Comparison of ENCODE assay signal across 1 cellular context in the genomic region with DNA sequence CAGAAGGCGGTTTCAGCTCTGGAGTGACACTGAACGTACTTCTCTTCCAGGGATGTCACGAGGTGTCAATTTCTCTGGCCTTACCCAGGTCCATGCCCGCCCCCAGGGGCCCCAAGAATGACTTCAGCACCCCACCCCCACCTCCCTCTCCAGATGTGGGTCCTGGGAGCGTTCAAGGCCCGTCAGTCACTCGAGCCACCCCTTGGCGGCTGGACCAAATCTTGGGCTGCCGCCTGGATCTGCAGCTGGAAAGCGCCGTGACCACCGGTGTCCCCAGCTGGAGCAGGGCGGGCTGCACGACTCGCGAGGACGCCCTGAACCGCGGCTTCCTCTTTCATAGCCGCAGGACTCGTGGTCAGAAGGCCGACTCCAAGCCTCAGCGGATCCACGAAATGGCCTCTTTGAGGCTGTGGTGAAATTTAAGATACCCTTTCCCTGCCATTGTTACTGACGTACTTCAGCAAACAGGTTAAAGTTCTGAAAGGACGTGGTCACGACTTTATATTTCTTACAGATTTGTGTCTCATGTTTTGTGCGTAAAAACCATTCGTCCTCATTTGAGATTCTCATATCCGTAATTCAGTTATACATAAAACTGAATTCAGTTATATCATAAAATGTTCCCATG.
TF ChIP-seq lines count a peak whose summit lies in the region.

No MANE protein-coding gene starts in this region.

TF ChIP-seq in HepG2, 621 proteins besides CTCF, POLR2A, EP300 and RAD21 (continued from another document and continues in another):
- no peak for TF ChIP-seq HOXA9 (CRISPR knock-in tag; IDR thresholded peaks at IDR 0.05; ENCODE audit: borderline replicate concordance)
- no peak; the same call in 1 of the 2 replicates for TF ChIP-seq ZSCAN22 (CRISPR knock-in tag; IDR thresholded peaks at IDR 0.05)
- TF ChIP-seq ZNF567 (CRISPR knock-in tag; IDR thresholded peaks at IDR 0.05; ENCODE audit: borderline replicate concordance): no peak
- no peak for TF ChIP-seq SAFB2 (CRISPR knock-in tag; IDR thresholded peaks at IDR 0.05; ENCODE audit: borderline replicate concordance, low read depth)
- TF ChIP-seq RFX3 (CRISPR knock-in tag; IDR thresholded peaks at IDR 0.05): no peak
- no peak for TF ChIP-seq ZNF552 (CRISPR knock-in tag; IDR thresholded peaks at IDR 0.05; ENCODE audit: borderline replicate concordance)
- TF ChIP-seq, protein P1, sequence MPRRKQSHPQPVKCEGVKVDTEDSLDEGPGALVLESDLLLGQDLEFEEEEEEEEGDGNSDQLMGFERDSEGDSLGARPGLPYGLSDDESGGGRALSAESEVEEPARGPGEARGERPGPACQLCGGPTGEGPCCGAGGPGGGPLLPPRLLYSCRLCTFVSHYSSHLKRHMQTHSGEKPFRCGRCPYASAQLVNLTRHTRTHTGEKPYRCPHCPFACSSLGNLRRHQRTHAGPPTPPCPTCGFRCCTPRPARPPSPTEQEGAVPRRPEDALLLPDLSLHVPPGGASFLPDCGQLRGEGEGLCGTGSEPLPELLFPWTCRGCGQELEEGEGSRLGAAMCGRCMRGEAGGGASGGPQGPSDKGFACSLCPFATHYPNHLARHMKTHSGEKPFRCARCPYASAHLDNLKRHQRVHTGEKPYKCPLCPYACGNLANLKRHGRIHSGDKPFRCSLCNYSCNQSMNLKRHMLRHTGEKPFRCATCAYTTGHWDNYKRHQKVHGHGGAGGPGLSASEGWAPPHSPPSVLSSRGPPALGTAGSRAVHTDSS (CRISPR knock-in tag; conservative IDR thresholded peaks at IDR 0.05): no peak
- TF ChIP-seq NFKBIZ (CRISPR knock-in tag; IDR thresholded peaks at IDR 0.05): no peak
- TF ChIP-seq, protein P2, sequence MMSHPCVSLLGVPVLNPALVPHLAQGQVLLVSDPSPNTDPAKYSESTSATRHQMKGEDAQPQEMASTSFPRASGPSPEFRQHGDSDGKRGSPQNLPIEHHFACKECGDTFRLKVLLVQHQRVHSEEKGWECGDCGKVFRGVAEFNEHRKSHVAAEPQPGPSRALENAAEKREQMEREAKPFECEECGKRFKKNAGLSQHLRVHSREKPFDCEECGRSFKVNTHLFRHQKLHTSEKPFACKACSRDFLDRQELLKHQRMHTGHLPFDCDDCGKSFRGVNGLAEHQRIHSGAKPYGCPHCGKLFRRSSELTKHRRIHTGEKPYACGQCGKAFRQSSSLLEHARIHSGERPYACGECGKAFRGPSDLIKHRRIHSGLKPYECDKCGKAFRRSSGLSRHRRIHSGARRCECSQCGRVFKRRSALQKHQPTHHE (CRISPR knock-in tag; IDR thresholded peaks at IDR 0.05; ENCODE audit: borderline replicate concordance): peak; percentile 76; the same call in 1 of the 2 replicates
- no peak for TF ChIP-seq TOE1 (CRISPR knock-in tag; IDR thresholded peaks at IDR 0.05)
- TF ChIP-seq ZNF530 (CRISPR knock-in tag; IDR thresholded peaks at IDR 0.05; ENCODE audit: low read depth): no peak
- TF ChIP-seq, protein P3, sequence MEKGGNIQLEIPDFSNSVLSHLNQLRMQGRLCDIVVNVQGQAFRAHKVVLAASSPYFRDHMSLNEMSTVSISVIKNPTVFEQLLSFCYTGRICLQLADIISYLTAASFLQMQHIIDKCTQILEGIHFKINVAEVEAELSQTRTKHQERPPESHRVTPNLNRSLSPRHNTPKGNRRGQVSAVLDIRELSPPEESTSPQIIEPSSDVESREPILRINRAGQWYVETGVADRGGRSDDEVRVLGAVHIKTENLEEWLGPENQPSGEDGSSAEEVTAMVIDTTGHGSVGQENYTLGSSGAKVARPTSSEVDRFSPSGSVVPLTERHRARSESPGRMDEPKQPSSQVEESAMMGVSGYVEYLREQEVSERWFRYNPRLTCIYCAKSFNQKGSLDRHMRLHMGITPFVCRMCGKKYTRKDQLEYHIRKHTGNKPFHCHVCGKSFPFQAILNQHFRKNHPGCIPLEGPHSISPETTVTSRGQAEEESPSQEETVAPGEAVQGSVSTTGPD (CRISPR knock-in tag; IDR thresholded peaks at IDR 0.05): 0 out of 2 replicates have a peak, but pooled peaks have one; percentile 54
- 0 out of 2 replicates have a peak, but pooled peaks have one; percentile 12 for TF ChIP-seq NCOR1 (IDR thresholded peaks at IDR 0.05; ENCODE audit: borderline replicate concordance, low read length)
- TF ChIP-seq KAT2B (IDR thresholded peaks at IDR 0.05; ENCODE audit: borderline replicate concordance, low read depth, low read length): no peak
- no peak for TF ChIP-seq ZNF230 (CRISPR knock-in tag; IDR thresholded peaks at IDR 0.05)
- TF ChIP-seq, protein P4, sequence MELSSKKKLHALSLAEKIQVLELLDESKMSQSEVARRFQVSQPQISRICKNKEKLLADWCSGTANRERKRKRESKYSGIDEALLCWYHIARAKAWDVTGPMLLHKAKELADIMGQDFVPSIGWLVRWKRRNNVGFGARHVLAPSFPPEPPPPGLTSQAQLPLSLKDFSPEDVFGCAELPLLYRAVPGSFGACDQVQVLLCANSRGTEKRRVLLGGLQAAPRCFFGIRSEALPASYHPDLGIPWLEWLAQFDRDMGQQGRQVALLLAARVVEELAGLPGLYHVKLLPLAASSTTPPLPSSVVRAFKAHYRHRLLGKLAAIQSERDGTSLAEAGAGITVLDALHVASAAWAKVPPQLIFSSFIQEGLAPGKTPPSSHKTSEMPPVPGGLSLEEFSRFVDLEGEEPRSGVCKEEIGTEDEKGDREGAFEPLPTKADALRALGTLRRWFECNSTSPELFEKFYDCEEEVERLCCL (CRISPR knock-in tag; IDR thresholded peaks at IDR 0.05; ENCODE audit: borderline replicate concordance): peak; percentile 29; the same call in 1 of the 2 replicates
- TF ChIP-seq, protein P5, sequence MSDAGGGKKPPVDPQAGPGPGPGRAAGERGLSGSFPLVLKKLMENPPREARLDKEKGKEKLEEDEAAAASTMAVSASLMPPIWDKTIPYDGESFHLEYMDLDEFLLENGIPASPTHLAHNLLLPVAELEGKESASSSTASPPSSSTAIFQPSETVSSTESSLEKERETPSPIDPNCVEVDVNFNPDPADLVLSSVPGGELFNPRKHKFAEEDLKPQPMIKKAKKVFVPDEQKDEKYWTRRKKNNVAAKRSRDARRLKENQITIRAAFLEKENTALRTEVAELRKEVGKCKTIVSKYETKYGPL (CRISPR knock-in tag; IDR thresholded peaks at IDR 0.05): no peak
- TF ChIP-seq, protein P6, sequence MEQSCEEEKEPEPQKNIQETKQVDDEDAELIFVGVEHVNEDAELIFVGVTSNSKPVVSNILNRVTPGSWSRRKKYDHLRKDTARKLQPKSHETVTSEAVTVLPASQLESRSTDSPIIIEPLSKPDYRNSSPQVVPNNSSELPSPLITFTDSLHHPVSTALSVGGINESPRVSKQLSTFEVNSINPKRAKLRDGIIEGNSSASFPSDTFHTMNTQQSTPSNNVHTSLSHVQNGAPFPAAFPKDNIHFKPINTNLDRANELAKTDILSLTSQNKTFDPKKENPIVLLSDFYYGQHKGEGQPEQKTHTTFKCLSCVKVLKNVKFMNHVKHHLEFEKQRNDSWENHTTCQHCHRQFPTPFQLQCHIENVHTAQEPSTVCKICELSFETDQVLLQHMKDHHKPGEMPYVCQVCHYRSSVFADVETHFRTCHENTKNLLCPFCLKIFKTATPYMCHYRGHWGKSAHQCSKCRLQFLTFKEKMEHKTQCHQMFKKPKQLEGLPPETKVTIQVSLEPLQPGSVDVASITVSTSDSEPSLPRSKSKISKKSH (CRISPR knock-in tag; IDR thresholded peaks at IDR 0.05; ENCODE audit: borderline replicate concordance): peak; percentile 52; the same call in 1 of the 2 replicates
- no peak for TF ChIP-seq MLLT10 (CRISPR knock-in tag; IDR thresholded peaks at IDR 0.05)
- peak; percentile 60; the same call in 1 of the 2 replicates for TF ChIP-seq RNF2 (conservative IDR thresholded peaks at IDR 0.05; ENCODE audit: low read depth)
- peak; percentile 36 for TF ChIP-seq SOX5 (CRISPR knock-in tag; IDR thresholded peaks at IDR 0.05; ENCODE audit: borderline replicate concordance)
- no peak for TF ChIP-seq ZNF614 (CRISPR knock-in tag; IDR thresholded peaks at IDR 0.05; ENCODE audit: borderline replicate concordance)
- no peak; the same call in 1 of the 2 replicates for TF ChIP-seq POGZ (CRISPR knock-in tag; IDR thresholded peaks at IDR 0.05)
- no peak for TF ChIP-seq CEBPG (CRISPR knock-in tag; IDR thresholded peaks at IDR 0.05)
- TF ChIP-seq, protein P7, sequence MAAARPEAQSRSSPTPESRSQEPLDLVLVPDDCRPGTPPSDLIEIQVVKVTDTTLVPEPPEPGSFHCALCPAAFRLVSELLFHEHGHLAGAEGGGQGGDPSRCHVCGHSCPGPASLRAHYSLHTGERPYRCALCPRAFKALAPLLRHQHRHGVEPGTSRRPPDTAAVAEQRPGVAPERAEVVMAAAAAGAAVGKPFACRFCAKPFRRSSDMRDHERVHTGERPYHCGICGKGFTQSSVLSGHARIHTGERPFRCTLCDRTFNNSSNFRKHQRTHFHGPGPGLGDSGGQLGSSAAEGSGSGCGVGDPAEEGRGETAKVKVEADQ (CRISPR knock-in tag; IDR thresholded peaks at IDR 0.05; ENCODE audit: borderline replicate concordance): no peak
- TF ChIP-seq, protein P8, sequence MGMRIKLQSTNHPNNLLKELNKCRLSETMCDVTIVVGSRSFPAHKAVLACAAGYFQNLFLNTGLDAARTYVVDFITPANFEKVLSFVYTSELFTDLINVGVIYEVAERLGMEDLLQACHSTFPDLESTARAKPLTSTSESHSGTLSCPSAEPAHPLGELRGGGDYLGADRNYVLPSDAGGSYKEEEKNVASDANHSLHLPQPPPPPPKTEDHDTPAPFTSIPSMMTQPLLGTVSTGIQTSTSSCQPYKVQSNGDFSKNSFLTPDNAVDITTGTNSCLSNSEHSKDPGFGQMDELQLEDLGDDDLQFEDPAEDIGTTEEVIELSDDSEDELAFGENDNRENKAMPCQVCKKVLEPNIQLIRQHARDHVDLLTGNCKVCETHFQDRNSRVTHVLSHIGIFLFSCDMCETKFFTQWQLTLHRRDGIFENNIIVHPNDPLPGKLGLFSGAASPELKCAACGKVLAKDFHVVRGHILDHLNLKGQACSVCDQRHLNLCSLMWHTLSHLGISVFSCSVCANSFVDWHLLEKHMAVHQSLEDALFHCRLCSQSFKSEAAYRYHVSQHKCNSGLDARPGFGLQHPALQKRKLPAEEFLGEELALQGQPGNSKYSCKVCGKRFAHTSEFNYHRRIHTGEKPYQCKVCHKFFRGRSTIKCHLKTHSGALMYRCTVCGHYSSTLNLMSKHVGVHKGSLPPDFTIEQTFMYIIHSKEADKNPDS (CRISPR knock-in tag; IDR thresholded peaks at IDR 0.05): no peak
- peak; percentile 78; the same call in 1 of the 2 replicates for TF ChIP-seq GPN1 (CRISPR knock-in tag; IDR thresholded peaks at IDR 0.05; ENCODE audit: borderline replicate concordance)
- no peak for TF ChIP-seq MAFG (CRISPR knock-in tag; IDR thresholded peaks at IDR 0.05)
- no peak for TF ChIP-seq MBD4 (IDR thresholded peaks at IDR 0.05; ENCODE audit: borderline replicate concordance, low read length)
- TF ChIP-seq NR3C1 (CRISPR knock-in tag; IDR thresholded peaks at IDR 0.05): no peak
- TF ChIP-seq ZNF34 (CRISPR knock-in tag; IDR thresholded peaks at IDR 0.05; ENCODE audit: borderline replicate concordance): no peak
- 0 out of 2 replicates have a peak, but pooled peaks have one; percentile 10 for TF ChIP-seq MIER2 (CRISPR knock-in tag; IDR thresholded peaks at IDR 0.05)
- TF ChIP-seq, protein P9, sequence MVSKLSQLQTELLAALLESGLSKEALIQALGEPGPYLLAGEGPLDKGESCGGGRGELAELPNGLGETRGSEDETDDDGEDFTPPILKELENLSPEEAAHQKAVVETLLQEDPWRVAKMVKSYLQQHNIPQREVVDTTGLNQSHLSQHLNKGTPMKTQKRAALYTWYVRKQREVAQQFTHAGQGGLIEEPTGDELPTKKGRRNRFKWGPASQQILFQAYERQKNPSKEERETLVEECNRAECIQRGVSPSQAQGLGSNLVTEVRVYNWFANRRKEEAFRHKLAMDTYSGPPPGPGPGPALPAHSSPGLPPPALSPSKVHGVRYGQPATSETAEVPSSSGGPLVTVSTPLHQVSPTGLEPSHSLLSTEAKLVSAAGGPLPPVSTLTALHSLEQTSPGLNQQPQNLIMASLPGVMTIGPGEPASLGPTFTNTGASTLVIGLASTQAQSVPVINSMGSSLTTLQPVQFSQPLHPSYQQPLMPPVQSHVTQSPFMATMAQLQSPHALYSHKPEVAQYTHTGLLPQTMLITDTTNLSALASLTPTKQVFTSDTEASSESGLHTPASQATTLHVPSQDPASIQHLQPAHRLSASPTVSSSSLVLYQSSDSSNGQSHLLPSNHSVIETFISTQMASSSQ (IDR thresholded peaks at IDR 0.05; ENCODE audit: low read depth): 0 out of 2 replicates have a peak, but pooled peaks have one; percentile 8
- TF ChIP-seq, protein P9 (CRISPR knock-in tag; IDR thresholded peaks at IDR 0.05; ENCODE audit: borderline replicate concordance): no peak
- TF ChIP-seq TGIF2 (CRISPR knock-in tag; IDR thresholded peaks at IDR 0.05): no peak
- no peak for TF ChIP-seq ZSCAN20 (CRISPR knock-in tag; IDR thresholded peaks at IDR 0.05; ENCODE audit: borderline replicate concordance)
- no peak for TF ChIP-seq CEBPB (IDR thresholded peaks at IDR 0.05; ENCODE audit: borderline replicate concordance, low read depth, low read length)
- no peak for TF ChIP-seq JUNB (CRISPR knock-in tag; IDR thresholded peaks at IDR 0.05; ENCODE audit: borderline replicate concordance)
- no peak for TF ChIP-seq ZNF556 (CRISPR knock-in tag; IDR thresholded peaks at IDR 0.05; ENCODE audit: borderline replicate concordance)
- TF ChIP-seq ATF7-NPFF (CRISPR knock-in tag; IDR thresholded peaks at IDR 0.05; ENCODE audit: low read depth): peak; percentile 54; the same call in 1 of the 2 replicates
- TF ChIP-seq TCF7L2 (IDR thresholded peaks at IDR 0.05; ENCODE audit: low read depth, low read length): no peak
- no peak for TF ChIP-seq SATB2 (CRISPR knock-in tag; IDR thresholded peaks at IDR 0.05)
- no peak for TF ChIP-seq MAFK (conservative IDR thresholded peaks at IDR 0.05 in 1 of 2, IDR thresholded peaks at IDR 0.05 in 1 of 2; ENCODE audit: low read length in 2 of 2)
